In the genomic region with DNA sequence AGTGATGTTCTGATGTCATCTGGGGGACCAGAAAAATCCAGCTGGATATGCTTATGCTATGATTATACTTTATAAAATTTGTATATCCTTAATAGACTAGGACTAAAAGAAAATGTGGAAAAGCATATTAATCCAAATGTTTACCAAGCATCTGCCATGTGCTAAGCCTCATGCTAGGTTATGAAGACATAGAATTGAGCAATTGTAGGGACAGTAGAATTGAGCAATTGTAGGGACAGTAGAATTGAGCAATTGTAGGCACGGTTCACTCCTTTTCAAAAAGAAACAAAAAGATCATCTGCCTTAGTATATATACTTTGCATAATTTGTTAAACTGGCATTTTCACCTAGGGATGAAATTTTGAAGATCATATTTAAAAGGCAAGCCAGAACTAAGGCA, we compare ENCODE assay signal across 1 cellular context.
TF ChIP-seq lines count a peak whose summit lies in the region.

No MANE protein-coding gene starts in this region.

TF ChIP-seq in HepG2, 621 proteins besides CTCF, POLR2A, EP300 and RAD21 (continued from another document and continues in another):
- TF ChIP-seq, protein P1, sequence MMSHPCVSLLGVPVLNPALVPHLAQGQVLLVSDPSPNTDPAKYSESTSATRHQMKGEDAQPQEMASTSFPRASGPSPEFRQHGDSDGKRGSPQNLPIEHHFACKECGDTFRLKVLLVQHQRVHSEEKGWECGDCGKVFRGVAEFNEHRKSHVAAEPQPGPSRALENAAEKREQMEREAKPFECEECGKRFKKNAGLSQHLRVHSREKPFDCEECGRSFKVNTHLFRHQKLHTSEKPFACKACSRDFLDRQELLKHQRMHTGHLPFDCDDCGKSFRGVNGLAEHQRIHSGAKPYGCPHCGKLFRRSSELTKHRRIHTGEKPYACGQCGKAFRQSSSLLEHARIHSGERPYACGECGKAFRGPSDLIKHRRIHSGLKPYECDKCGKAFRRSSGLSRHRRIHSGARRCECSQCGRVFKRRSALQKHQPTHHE (CRISPR knock-in tag; IDR thresholded peaks at IDR 0.05; ENCODE audit: borderline replicate concordance), result no peak
- TF ChIP-seq ATRX (CRISPR knock-in tag; IDR thresholded peaks at IDR 0.05; ENCODE audit: borderline replicate concordance) (no peak), HDAC6 (IDR thresholded peaks at IDR 0.05; ENCODE audit: low read depth, low read length) (no peak), KDM3A (CRISPR knock-in tag; IDR thresholded peaks at IDR 0.05; ENCODE audit: low read depth) (no peak), ZNF547 (CRISPR knock-in tag; IDR thresholded peaks at IDR 0.05) (no peak), ZNF33A (CRISPR knock-in tag; IDR thresholded peaks at IDR 0.05; ENCODE audit: borderline replicate concordance) (no peak), ZNF260 (CRISPR knock-in tag; IDR thresholded peaks at IDR 0.05; ENCODE audit: borderline replicate concordance, low read depth) (no peak), IKZF4 (CRISPR knock-in tag; IDR thresholded peaks at IDR 0.05; ENCODE audit: borderline replicate concordance, low read depth, not compliant biosample characterization) (no peak), MEIS1 (CRISPR knock-in tag; IDR thresholded peaks at IDR 0.05; ENCODE audit: borderline replicate concordance) (no peak), HOXA7 (CRISPR knock-in tag; IDR thresholded peaks at IDR 0.05) (no peak), PLRG1 (conservative IDR thresholded peaks at IDR 0.05) (no peak), KMT2B (CRISPR knock-in tag; IDR thresholded peaks at IDR 0.05) (0 out of 2 replicates have a peak, but pooled peaks have one; percentile 21), NCOA5 (CRISPR knock-in tag; IDR thresholded peaks at IDR 0.05) (no peak), ZNF432 (CRISPR knock-in tag; IDR thresholded peaks at IDR 0.05; ENCODE audit: borderline replicate concordance) (no peak), KDM1A (CRISPR knock-in tag; IDR thresholded peaks at IDR 0.05) (peak; percentile 82; the same call in 1 of the 2 replicates), EHMT2 (IDR thresholded peaks at IDR 0.05; ENCODE audit: borderline replicate concordance, low read depth, low read length) (peak; percentile 57; the same call in 1 of the 2 replicates), ZNF550 (CRISPR knock-in tag; IDR thresholded peaks at IDR 0.05; ENCODE audit: borderline replicate concordance) (no peak), ARNTL (CRISPR knock-in tag; IDR thresholded peaks at IDR 0.05) (no peak), ASH2L (IDR thresholded peaks at IDR 0.05; ENCODE audit: insufficient read length, low read depth, low read length) (no peak), ZZZ3 (CRISPR knock-in tag; IDR thresholded peaks at IDR 0.05; ENCODE audit: borderline replicate concordance) (no peak), CEBPB (IDR thresholded peaks at IDR 0.05; ENCODE audit: borderline replicate concordance, low read depth, low read length) (peak; percentile 99), TRIM24 (CRISPR knock-in tag; IDR thresholded peaks at IDR 0.05) (peak; percentile 96), SIN3B (IDR thresholded peaks at IDR 0.05; ENCODE audit: low read length) (no peak), KMT2A (CRISPR knock-in tag; IDR thresholded peaks at IDR 0.05) (no peak), SP5 (CRISPR knock-in tag; IDR thresholded peaks at IDR 0.05; ENCODE audit: borderline replicate concordance, low read depth) (no peak), PAWR (CRISPR knock-in tag; IDR thresholded peaks at IDR 0.05; ENCODE audit: borderline replicate concordance) (no peak), HOXA5 (CRISPR knock-in tag; IDR thresholded peaks at IDR 0.05) (0 out of 2 replicates have a peak, but pooled peaks have one; percentile 34)
- TF ChIP-seq, protein P2, sequence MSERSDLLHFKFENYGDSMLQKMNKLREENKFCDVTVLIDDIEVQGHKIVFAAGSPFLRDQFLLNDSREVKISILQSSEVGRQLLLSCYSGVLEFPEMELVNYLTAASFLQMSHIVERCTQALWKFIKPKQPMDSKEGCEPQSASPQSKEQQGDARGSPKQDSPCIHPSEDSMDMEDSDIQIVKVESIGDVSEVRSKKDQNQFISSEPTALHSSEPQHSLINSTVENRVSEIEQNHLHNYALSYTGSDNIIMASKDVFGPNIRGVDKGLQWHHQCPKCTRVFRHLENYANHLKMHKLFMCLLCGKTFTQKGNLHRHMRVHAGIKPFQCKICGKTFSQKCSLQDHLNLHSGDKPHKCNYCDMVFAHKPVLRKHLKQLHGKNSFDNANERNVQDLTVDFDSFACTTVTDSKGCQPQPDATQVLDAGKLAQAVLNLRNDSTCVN (CRISPR knock-in tag; IDR thresholded peaks at IDR 0.05; ENCODE audit: borderline replicate concordance), result no peak
- TF ChIP-seq, protein P3, sequence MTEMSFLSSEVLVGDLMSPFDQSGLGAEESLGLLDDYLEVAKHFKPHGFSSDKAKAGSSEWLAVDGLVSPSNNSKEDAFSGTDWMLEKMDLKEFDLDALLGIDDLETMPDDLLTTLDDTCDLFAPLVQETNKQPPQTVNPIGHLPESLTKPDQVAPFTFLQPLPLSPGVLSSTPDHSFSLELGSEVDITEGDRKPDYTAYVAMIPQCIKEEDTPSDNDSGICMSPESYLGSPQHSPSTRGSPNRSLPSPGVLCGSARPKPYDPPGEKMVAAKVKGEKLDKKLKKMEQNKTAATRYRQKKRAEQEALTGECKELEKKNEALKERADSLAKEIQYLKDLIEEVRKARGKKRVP (CRISPR knock-in tag; IDR thresholded peaks at IDR 0.05), result peak in 1 of 2 experiments; percentile 80; a peak in 2 of 4 replicates
- TF ChIP-seq, protein P4, sequence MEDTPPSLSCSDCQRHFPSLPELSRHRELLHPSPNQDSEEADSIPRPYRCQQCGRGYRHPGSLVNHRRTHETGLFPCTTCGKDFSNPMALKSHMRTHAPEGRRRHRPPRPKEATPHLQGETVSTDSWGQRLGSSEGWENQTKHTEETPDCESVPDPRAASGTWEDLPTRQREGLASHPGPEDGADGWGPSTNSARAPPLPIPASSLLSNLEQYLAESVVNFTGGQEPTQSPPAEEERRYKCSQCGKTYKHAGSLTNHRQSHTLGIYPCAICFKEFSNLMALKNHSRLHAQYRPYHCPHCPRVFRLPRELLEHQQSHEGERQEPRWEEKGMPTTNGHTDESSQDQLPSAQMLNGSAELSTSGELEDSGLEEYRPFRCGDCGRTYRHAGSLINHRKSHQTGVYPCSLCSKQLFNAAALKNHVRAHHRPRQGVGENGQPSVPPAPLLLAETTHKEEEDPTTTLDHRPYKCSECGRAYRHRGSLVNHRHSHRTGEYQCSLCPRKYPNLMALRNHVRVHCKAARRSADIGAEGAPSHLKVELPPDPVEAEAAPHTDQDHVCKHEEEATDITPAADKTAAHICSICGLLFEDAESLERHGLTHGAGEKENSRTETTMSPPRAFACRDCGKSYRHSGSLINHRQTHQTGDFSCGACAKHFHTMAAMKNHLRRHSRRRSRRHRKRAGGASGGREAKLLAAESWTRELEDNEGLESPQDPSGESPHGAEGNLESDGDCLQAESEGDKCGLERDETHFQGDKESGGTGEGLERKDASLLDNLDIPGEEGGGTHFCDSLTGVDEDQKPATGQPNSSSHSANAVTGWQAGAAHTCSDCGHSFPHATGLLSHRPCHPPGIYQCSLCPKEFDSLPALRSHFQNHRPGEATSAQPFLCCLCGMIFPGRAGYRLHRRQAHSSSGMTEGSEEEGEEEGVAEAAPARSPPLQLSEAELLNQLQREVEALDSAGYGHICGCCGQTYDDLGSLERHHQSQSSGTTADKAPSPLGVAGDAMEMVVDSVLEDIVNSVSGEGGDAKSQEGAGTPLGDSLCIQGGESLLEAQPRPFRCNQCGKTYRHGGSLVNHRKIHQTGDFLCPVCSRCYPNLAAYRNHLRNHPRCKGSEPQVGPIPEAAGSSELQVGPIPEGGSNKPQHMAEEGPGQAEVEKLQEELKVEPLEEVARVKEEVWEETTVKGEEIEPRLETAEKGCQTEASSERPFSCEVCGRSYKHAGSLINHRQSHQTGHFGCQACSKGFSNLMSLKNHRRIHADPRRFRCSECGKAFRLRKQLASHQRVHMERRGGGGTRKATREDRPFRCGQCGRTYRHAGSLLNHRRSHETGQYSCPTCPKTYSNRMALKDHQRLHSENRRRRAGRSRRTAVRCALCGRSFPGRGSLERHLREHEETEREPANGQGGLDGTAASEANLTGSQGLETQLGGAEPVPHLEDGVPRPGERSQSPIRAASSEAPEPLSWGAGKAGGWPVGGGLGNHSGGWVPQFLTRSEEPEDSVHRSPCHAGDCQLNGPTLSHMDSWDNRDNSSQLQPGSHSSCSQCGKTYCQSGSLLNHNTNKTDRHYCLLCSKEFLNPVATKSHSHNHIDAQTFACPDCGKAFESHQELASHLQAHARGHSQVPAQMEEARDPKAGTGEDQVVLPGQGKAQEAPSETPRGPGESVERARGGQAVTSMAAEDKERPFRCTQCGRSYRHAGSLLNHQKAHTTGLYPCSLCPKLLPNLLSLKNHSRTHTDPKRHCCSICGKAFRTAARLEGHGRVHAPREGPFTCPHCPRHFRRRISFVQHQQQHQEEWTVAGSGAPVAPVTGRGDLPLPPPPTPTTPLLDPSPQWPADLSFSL (CRISPR knock-in tag; IDR thresholded peaks at IDR 0.05), result no peak
- TF ChIP-seq, protein P5, sequence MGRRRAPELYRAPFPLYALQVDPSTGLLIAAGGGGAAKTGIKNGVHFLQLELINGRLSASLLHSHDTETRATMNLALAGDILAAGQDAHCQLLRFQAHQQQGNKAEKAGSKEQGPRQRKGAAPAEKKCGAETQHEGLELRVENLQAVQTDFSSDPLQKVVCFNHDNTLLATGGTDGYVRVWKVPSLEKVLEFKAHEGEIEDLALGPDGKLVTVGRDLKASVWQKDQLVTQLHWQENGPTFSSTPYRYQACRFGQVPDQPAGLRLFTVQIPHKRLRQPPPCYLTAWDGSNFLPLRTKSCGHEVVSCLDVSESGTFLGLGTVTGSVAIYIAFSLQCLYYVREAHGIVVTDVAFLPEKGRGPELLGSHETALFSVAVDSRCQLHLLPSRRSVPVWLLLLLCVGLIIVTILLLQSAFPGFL (CRISPR knock-in tag; IDR thresholded peaks at IDR 0.05), result no peak
- TF ChIP-seq, protein P6, sequence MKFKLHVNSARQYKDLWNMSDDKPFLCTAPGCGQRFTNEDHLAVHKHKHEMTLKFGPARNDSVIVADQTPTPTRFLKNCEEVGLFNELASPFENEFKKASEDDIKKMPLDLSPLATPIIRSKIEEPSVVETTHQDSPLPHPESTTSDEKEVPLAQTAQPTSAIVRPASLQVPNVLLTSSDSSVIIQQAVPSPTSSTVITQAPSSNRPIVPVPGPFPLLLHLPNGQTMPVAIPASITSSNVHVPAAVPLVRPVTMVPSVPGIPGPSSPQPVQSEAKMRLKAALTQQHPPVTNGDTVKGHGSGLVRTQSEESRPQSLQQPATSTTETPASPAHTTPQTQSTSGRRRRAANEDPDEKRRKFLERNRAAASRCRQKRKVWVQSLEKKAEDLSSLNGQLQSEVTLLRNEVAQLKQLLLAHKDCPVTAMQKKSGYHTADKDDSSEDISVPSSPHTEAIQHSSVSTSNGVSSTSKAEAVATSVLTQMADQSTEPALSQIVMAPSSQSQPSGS (CRISPR knock-in tag; IDR thresholded peaks at IDR 0.05), result 0 out of 2 replicates have a peak, but pooled peaks have one; percentile 17
- TF ChIP-seq, protein P7, sequence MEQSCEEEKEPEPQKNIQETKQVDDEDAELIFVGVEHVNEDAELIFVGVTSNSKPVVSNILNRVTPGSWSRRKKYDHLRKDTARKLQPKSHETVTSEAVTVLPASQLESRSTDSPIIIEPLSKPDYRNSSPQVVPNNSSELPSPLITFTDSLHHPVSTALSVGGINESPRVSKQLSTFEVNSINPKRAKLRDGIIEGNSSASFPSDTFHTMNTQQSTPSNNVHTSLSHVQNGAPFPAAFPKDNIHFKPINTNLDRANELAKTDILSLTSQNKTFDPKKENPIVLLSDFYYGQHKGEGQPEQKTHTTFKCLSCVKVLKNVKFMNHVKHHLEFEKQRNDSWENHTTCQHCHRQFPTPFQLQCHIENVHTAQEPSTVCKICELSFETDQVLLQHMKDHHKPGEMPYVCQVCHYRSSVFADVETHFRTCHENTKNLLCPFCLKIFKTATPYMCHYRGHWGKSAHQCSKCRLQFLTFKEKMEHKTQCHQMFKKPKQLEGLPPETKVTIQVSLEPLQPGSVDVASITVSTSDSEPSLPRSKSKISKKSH (CRISPR knock-in tag; IDR thresholded peaks at IDR 0.05; ENCODE audit: borderline replicate concordance), result no peak
- TF ChIP-seq, protein P8, sequence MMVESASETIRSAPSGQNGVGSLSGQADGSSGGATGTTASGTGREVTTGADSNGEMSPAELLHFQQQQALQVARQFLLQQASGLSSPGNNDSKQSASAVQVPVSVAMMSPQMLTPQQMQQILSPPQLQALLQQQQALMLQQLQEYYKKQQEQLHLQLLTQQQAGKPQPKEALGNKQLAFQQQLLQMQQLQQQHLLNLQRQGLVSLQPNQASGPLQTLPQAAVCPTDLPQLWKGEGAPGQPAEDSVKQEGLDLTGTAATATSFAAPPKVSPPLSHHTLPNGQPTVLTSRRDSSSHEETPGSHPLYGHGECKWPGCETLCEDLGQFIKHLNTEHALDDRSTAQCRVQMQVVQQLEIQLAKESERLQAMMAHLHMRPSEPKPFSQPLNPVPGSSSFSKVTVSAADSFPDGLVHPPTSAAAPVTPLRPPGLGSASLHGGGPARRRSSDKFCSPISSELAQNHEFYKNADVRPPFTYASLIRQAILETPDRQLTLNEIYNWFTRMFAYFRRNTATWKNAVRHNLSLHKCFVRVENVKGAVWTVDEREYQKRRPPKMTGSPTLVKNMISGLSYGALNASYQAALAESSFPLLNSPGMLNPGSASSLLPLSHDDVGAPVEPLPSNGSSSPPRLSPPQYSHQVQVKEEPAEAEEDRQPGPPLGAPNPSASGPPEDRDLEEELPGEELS (CRISPR knock-in tag; IDR thresholded peaks at IDR 0.05), result 0 out of 2 replicates have a peak, but pooled peaks have one; percentile 36
- TF ChIP-seq, protein P9, sequence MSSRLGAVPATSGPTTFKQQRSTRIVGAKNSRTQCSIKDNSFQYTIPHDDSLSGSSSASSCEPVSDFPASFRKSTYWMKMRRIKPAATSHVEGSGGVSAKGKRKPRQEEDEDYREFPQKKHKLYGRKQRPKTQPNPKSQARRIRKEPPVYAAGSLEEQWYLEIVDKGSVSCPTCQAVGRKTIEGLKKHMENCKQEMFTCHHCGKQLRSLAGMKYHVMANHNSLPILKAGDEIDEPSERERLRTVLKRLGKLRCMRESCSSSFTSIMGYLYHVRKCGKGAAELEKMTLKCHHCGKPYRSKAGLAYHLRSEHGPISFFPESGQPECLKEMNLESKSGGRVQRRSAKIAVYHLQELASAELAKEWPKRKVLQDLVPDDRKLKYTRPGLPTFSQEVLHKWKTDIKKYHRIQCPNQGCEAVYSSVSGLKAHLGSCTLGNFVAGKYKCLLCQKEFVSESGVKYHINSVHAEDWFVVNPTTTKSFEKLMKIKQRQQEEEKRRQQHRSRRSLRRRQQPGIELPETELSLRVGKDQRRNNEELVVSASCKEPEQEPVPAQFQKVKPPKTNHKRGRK (CRISPR knock-in tag; IDR thresholded peaks at IDR 0.05), result no peak
